In the genomic region with DNA sequence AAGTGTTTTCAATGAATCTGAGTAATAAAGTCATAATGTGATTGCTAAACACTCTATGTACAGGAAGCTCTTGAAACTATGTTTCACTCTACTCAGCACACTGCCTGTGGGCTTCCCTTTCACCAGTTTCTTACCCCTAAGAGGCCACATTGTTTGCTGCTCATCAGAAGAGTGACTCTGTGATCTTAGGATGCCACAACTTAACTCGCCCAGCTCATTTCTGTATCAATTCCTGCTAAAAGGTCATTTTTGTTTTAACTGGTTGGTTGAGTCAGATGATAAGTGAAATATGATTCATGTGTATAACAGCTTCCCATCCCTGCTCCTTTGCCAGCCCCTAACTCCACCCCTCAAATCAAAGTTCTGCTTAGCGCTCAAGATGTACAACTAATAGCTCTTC, we compare ENCODE assay signal across 7 cellular contexts. TPM values are rescaled to one million over a fixed set of nuclear protein-coding genes. Genes with fewer than 3 reads are reported as not detected.
DNase-seq lines count a peak whose midpoint lies in the region; ATAC-seq and TF ChIP-seq lines count a peak whose summit lies in the region.

No MANE protein-coding gene starts in this region.

- H3K9ac ChIP-seq in MM.1S (ENCODE audit: low read length), result no peak overlapping the region

- H3K9me2 ChIP-seq in MM.1S (replicated peaks; ENCODE audit: insufficient read depth, low read length), result no peaks in the 10 kb centered on the region

- H3K9me3 ChIP-seq in MM.1S (replicated peaks; ENCODE audit: insufficient read depth, low read length) (no peaks in the 10 kb centered on the region), osteoblast (ENCODE audit: low read depth, low read length) (no peaks in the 10 kb centered on the region)

- H3K4me3 ChIP-seq in MM.1S (ENCODE audit: low read length), result no peak overlapping the region
- no peak overlapping the region for H3K4me3 ChIP-seq in osteoblast (ENCODE audit: insufficient read depth, low read length)

- H3K4me2 ChIP-seq in MM.1S (ENCODE audit: low read depth, low read length) (no peak overlapping the region), osteoblast (ENCODE audit: insufficient read depth, low read length) (peak overlapping the region; percentile 13)

- H3K4me1 ChIP-seq in MM.1S (ENCODE audit: low read length), result no peaks in the 10 kb centered on the region
- no peaks in the 10 kb centered on the region for H3K4me1 ChIP-seq in osteoblast (ENCODE audit: insufficient read depth, low read length)

- H3K36me3 ChIP-seq in MM.1S (replicated peaks; ENCODE audit: insufficient read depth, low read length) (no peaks in the 10 kb centered on the region), osteoblast (ENCODE audit: insufficient read depth, low read length) (no peaks in the 10 kb centered on the region)

- H2AFZ ChIP-seq in MM.1S (ENCODE audit: low read length) (no peak overlapping the region), osteoblast (ENCODE audit: low read length) (peak overlapping the region; percentile 45)

- TF ChIP-seq CTCF in MM.1S (IDR thresholded peaks at IDR 0.05; ENCODE audit: low read length), result no peak
- TF ChIP-seq CTCF in osteoblast (IDR thresholded peaks at IDR 0.05; ENCODE audit: extremely low read depth, low read depth, low read length), result no peak

- H4K20me1 ChIP-seq in MM.1S (ENCODE audit: insufficient read depth, low read length) (no peaks in the 10 kb centered on the region), osteoblast (ENCODE audit: insufficient read depth, low read length) (no peaks in the 10 kb centered on the region)

- H3K27me3 ChIP-seq in MM.1S (replicated peaks; ENCODE audit: insufficient read depth, low read length), result no peaks in the 10 kb centered on the region
- peaks cover 8% of the 10 kb centered on the region for H3K27me3 ChIP-seq in osteoblast (ENCODE audit: insufficient read depth, low read length)

- ATAC-seq in GM19043 (IDR thresholded peaks at IDR 0.05; ENCODE audit: low read depth, unreplicated experiment), result peak; percentile 84
- ATAC-seq in HG02588 (IDR thresholded peaks at IDR 0.05; ENCODE audit: unreplicated experiment), result peak; percentile 84

- no peaks in the 10 kb centered on the region for H3K79me2 ChIP-seq in MM.1S (ENCODE audit: low read length)
- H3K79me2 ChIP-seq in osteoblast (ENCODE audit: insufficient read depth, low read length), result no peaks in the 10 kb centered on the region

- H3K27ac ChIP-seq in MM.1S (ENCODE audit: low read length) (no peak overlapping the region), osteoblast (ENCODE audit: low read depth, low read length) (no peak overlapping the region)

- DNase-seq in MM.1S, result peak; percentile 20
- no peak for DNase-seq in osteoblast (ENCODE audit: insufficient read length, low spot score, missing footprints)
- DNase-seq in HT-29 (ENCODE audit: low spot score), result no peak
- no peak for DNase-seq in NCI-H1092 (lab: John Stamatoyannopoulos, UW)
- DNase-seq in LoVo (ENCODE audit: low spot score), result no peak

- no peaks in the 10 kb centered on the region; the same call in 1 of the 2 replicates for H3F3A ChIP-seq in MM.1S (ENCODE audit: insufficient read depth, low read length)

RNA-seq across cellular contexts. Expression of a gene that starts 9.8 kb away (rescaled TPM):
- total RNA-seq in osteoblast, result 6.5 and 9.7 TPM in 2 replicates
- 10.3 and 11.8 TPM in 2 replicates for total RNA-seq in HT-29 (2014; rRNA removed; shearing (Covaris generic))

RNA-seq across cellular contexts. Expression of a gene that starts 17.0 kb away (rescaled TPM):
- total RNA-seq in osteoblast, result not detected in 2 replicates
- 0.64 TPM in 1 of 2 replicates, not detected in the other for total RNA-seq in HT-29 (2014; rRNA removed; shearing (Covaris generic))
